Comparison of ENCODE assay signal across 8 cellular contexts in the genomic region with DNA sequence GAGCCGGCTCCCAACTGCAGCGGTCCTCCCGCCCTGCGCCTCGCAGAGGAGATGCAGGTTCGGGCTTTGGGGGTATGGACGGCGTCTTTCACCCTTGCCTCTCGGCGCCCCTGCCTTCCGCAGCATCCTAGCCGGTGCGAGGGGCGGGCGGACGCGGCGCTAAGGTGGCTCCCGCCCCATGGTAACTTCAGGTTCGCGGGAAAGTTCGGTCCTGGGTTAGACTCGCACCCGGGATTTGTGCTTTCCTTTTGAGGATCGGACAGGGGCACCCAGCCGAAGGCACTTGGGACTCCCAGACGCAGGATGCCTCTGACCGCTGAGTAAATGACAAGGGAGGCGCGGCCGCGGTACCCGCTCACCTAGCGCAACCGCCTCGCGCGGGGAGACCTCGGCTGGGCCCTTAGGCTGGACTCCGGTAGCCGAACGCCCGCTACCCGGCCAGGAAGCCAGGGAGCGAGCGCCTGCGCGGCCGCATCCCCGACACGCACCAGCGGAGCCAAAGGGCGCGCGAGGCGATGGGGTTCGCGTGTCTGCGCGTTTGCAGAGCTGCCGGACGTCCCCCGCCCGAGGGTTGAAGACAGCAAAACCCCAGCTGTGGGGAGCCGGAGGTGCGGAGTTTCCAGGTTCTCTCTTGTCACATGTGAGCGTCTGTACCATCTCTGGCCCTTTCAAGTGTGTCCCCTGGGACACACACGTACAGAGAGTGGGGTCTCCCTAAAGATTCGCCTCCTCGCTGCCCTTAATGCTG. TPM values are rescaled to one million over a fixed set of nuclear protein-coding genes. Genes with fewer than 3 reads are reported as not detected.
DNase-seq lines count a peak whose midpoint lies in the region; ATAC-seq and TF ChIP-seq lines count a peak whose summit lies in the region.

No MANE protein-coding gene starts in this region.

- H3K4me3 ChIP-seq in WERI-Rb-1 (ENCODE audit: low read depth, low read length) (peak overlapping the region; percentile 53), fibroblast of villous mesenchyme (ENCODE audit: low read depth, low read length) (peak overlapping the region; percentile 52)

- DNase-seq in activated effector memory CD4-positive, alpha-beta T cell treated with anti-CD3 and anti-CD28 coated beads, Interleukin-2, amount 50 U/mL, for 16 hours = peak; percentile 62
- no peak for DNase-seq in activated effector memory CD4-positive, alpha-beta T cell treated with Interleukin-2 at 50 U/mL for 16 hours
- DNase-seq in WERI-Rb-1 (peak; percentile 18), fibroblast of villous mesenchyme (ENCODE audit: low read depth) (peak; percentile 21), posterior vena cava (ENCODE audit: low spot score) (peak; percentile 82), iPS-NIHi7 (ENCODE audit: extremely low spot score) (no peak), GM19238 (ENCODE audit: insufficient read length, low spot score) (no peak)

- peak; percentile 35 for ATAC-seq in HG02938 (IDR thresholded peaks at IDR 0.05; ENCODE audit: unreplicated experiment)

- H3K9me3 ChIP-seq in WERI-Rb-1 (ENCODE audit: severe bottlenecking) = no peaks in the 10 kb centered on the region

- H3K27me3 ChIP-seq in WERI-Rb-1 (ENCODE audit: insufficient read depth, low read depth, severe bottlenecking) = peaks cover 41% of the 10 kb centered on the region

- H3K36me3 ChIP-seq in WERI-Rb-1 = no peaks in the 10 kb centered on the region

- intact Hi-C loops in posterior vena cava (cut with DNase I) = loop anchor here (10.0 kb wide), 4 partner anchors 305 to 1645 kb away; no protein-coding TSS in a partner anchor

- no peak overlapping the region for H3K27ac ChIP-seq in WERI-Rb-1

- no peak for TF ChIP-seq CTCF in WERI-Rb-1 (IDR thresholded peaks at IDR 0.05; ENCODE audit: low read depth, low read length)
- no peak for TF ChIP-seq CTCF in fibroblast of villous mesenchyme (IDR thresholded peaks at IDR 0.05; ENCODE audit: insufficient read depth, low read depth, low read length)

RNA-seq across cellular contexts. Expression of a gene that starts 1.1 kb away (rescaled TPM):
- total RNA-seq in fibroblast of villous mesenchyme (0.32 and 4.7 TPM in 2 replicates), posterior vena cava (100 to 1,000 TPM in 1 of 2 donors, 10 to 100 TPM in 1; 77.1 to 101 TPM)

Comparison
In these comparisons a context has a peak if more than half of its experiments do, and no peak if none do; other contexts are left out.
1. DNase-seq: peak in activated effector memory CD4-positive, alpha-beta T cell treated with anti-CD3 and anti-CD28 coated beads, Interleukin-2, amount 50 U/mL, for 16 hours (single experiment), WERI-Rb-1 (single experiment), fibroblast of villous mesenchyme (single experiment) and posterior vena cava (single experiment); none in activated effector memory CD4-positive, alpha-beta T cell treated with Interleukin-2 at 50 U/mL for 16 hours (single experiment), iPS-NIHi7 (single experiment) and GM19238 (single experiment).
2. RNA of a gene that starts 1.1 kb away (total RNA-seq): 77.1 to 101 TPM in posterior vena cava; 0.32 to 4.7 TPM in fibroblast of villous mesenchyme; every median in the first group is over 10 times any median in the second.